Comparison of ENCODE assay signal across 18 cellular contexts in genomic region chr4:112069110-112069509, GRCh38.
"Had no signal": no experiment of that assay in that cellular context is flagged by ENCODE, and none has a peak within 500 bp of the region (broad histone marks: within the 10 kb centered on the region; RNA-seq: fewer than 3 reads in every experiment).

No MANE protein-coding gene starts in this region.

- H3K9me3 ChIP-seq: ascending aorta, upper lobe of left lung had no signal

- H3K9me3 Mint-ChIP-seq: activated CD8-positive, alpha-beta T cell treated with anti-CD3 and anti-CD28 coated beads for 36 hours; activated naive CD8-positive, alpha-beta T cell treated with anti-CD3 and anti-CD28 coated beads, Interleukin-2, amount 10 ng/mL, durations not matched to agents 7 days and 5 days; activated T-cell treated with anti-CD3 and anti-CD28 coated beads, Interleukin-2, amount 50 U/mL, for 72 hours; stimulated activated naive CD8-positive, alpha-beta T cell treated with anti-CD3 and anti-CD28 coated beads, Interleukin-15, Interleukin-2, amounts not matched to agents 100 ng/mL and 50 ng/mL, for 24 hours had no signal

- H3K36me3 Mint-ChIP-seq: activated naive CD8-positive, alpha-beta T cell treated with anti-CD3 and anti-CD28 coated beads, Interleukin-2, amount 10 ng/mL, durations not matched to agents 7 days and 5 days; T-cell had no signal

- H3K4me1 Mint-ChIP-seq: activated naive CD8-positive, alpha-beta T cell treated with anti-CD3 and anti-CD28 coated beads, Interleukin-2, amount 10 ng/mL, durations not matched to agents 7 days and 5 days; endodermal cell; T-cell had no signal

- H3K4me1 ChIP-seq: ascending aorta, gastroesophageal sphincter, upper lobe of left lung had no signal

- H3K27ac Mint-ChIP-seq: activated CD8-positive, alpha-beta T cell treated with anti-CD3 and anti-CD28 coated beads for 36 hours; activated naive CD8-positive, alpha-beta T cell treated with anti-CD3 and anti-CD28 coated beads, Interleukin-2, amount 10 ng/mL, durations not matched to agents 7 days and 5 days; activated T-cell treated with anti-CD3 and anti-CD28 coated beads, Interleukin-2, amount 50 U/mL, for 72 hours; endodermal cell; stimulated activated naive CD8-positive, alpha-beta T cell treated with anti-CD3 and anti-CD28 coated beads, Interleukin-15, Interleukin-2, amounts not matched to agents 100 ng/mL and 50 ng/mL, for 24 hours; T-cell had no signal

- ATAC-seq: activated CD8-positive, alpha-beta T cell treated with anti-CD3 and anti-CD28 coated beads for 36 hours; activated T-cell treated with anti-CD3 and anti-CD28 coated beads, Interleukin-2, amount 50 U/mL, for 72 hours; esophagus mucosa; gastroesophageal sphincter; T-cell had no signal

- H3K4me3 Mint-ChIP-seq: activated CD8-positive, alpha-beta T cell treated with anti-CD3 and anti-CD28 coated beads for 36 hours; activated naive CD8-positive, alpha-beta T cell treated with anti-CD3 and anti-CD28 coated beads, Interleukin-2, amount 10 ng/mL, durations not matched to agents 7 days and 5 days; activated T-cell treated with anti-CD3 and anti-CD28 coated beads, Interleukin-2, amount 50 U/mL, for 72 hours; endodermal cell; stimulated activated naive CD8-positive, alpha-beta T cell treated with anti-CD3 and anti-CD28 coated beads, Interleukin-15, Interleukin-2, amounts not matched to agents 100 ng/mL and 50 ng/mL, for 24 hours; T-cell had no signal

- H3K27ac ChIP-seq: ascending aorta, gastroesophageal sphincter, upper lobe of left lung, VCaP had no signal

- H3K4me3 ChIP-seq: ascending aorta, gastroesophageal sphincter, upper lobe of left lung had no signal

- H3K36me3 ChIP-seq: ascending aorta, gastroesophageal sphincter, upper lobe of left lung had no signal

- H3K27me3 ChIP-seq: ascending aorta, gastroesophageal sphincter, upper lobe of left lung had no signal

- DNase-seq: activated CD4-positive, alpha-beta T cell treated with anti-CD3 and anti-CD28 coated beads for 4 hours; activated CD8-positive, alpha-beta memory T cell treated with anti-CD3 and anti-CD28 coated beads, Interleukin-2, amount 50 U/mL, for 4 hours; activated CD8-positive, alpha-beta T cell treated with anti-CD3 and anti-CD28 coated beads for 36 hours; activated gamma-delta T cell treated with Interleukin-2 at 50 U/mL for 16 hours; activated naive CD8-positive, alpha-beta T cell treated with anti-CD3 and anti-CD28 coated beads, Interleukin-2, amount 10 ng/mL, durations not matched to agents 7 days and 5 days; activated T-cell treated with anti-CD3 and anti-CD28 coated beads, Interleukin-2, amount 50 U/mL, for 72 hours; dermis blood vessel endothelial cell; endodermal cell; kidney; stimulated activated CD4-positive, alpha-beta T cell treated with anti-CD3 and anti-CD28 coated beads, Interleukin-2, amount 100 ng/mL, for 48 hours; stimulated activated CD8-positive, alpha-beta memory T cell treated with anti-CD3 and anti-CD28 coated beads, Interleukin-4, amount 100 ng/mL, for 48 hours; T-cell; upper lobe of left lung had no signal
